11 cellular contexts compared by ENCODE assay signal in the genomic region with DNA sequence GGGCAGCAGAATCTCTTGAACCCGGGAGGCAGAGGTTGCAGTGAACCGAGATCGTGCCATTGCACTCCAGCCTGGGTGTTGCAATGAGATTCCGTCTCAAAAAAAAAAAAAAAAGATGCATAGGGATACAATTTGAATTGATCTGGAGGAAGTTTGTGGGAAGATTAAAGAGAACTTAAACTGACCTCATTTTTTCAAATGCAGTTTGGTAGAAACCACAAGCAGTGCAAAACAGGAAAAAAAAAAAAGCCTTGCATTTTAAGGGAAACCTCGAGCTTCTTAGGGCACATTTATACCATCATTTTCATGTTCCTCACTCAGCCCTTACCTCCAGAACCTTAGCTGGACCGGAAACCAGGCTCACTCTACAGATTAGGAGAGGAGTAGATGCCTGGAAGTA. TPM values are rescaled to one million over a fixed set of nuclear protein-coding genes. Genes with fewer than 3 reads are reported as not detected.
DNase-seq lines count a peak whose midpoint lies in the region; ATAC-seq and TF ChIP-seq lines count a peak whose summit lies in the region.
"Had no signal": no experiment of that assay in that cellular context is flagged by ENCODE, and none has a peak within 500 bp of the region (broad histone marks: within the 10 kb centered on the region; RNA-seq: fewer than 3 reads in every experiment).

No MANE protein-coding gene starts in this region.

- no peak overlapping the region for H2AFZ ChIP-seq in GM23338

- no peak overlapping the region for H3K4me2 ChIP-seq in GM23338

- ATAC-seq in stimulated activated naive CD8-positive, alpha-beta T cell treated with anti-CD3 and anti-CD28 coated beads, Interleukin-15, Interleukin-2, amounts not matched to agents 100 U/mL and 50 U/mL, for 24 hours: no peak
- ATAC-seq in T-helper 17 cell (no peak), upper lobe of right lung (no peak), GM19035 (IDR thresholded peaks at IDR 0.05; ENCODE audit: unreplicated experiment) (no peak), left cardiac atrium (no peak), GM23338 (no peak)
- ATAC-seq: pancreas had no signal

- H3K4me1 ChIP-seq in upper lobe of right lung: peaks cover 33% of the 10 kb centered on the region
- H3K4me1 ChIP-seq in GM23338 (ENCODE audit: insufficient read depth): peaks cover 11% of the 10 kb centered on the region

- H3K4me1 Mint-ChIP-seq in stimulated activated naive CD8-positive, alpha-beta T cell treated with anti-CD3 and anti-CD28 coated beads, Interleukin-15, Interleukin-2, amounts not matched to agents 100 ng/mL and 50 ng/mL, for 24 hours (ENCODE audit: low read depth): peaks cover 55% of the 10 kb centered on the region
- peaks cover 48% of the 10 kb centered on the region for H3K4me1 Mint-ChIP-seq in T-helper 17 cell
- peaks cover 69% of the 10 kb centered on the region for H3K4me1 Mint-ChIP-seq in dendritic cell treated with granulocyte-macrophage colony-stimulating factor and Interleukin-4, amounts not matched to agents 40 ng/mL and 50 ng/mL, for 4 days (ENCODE audit: low read depth)
- H3K4me1 Mint-ChIP-seq in GM23338: peaks cover 8% of the 10 kb centered on the region

- H3K36me3 ChIP-seq in upper lobe of right lung: peaks cover 23% of the 10 kb centered on the region
- H3K36me3 ChIP-seq in GM23338 (ENCODE audit: insufficient read depth): peaks cover 3% of the 10 kb centered on the region; the same call in 1 of the 2 replicates
- H3K36me3 ChIP-seq: pancreas had no signal

- no peak overlapping the region for H3K27ac ChIP-seq in upper lobe of right lung
- H3K27ac ChIP-seq in GM23338 (ENCODE audit: low read depth): no peak overlapping the region
- H3K27ac ChIP-seq: pancreas had no signal

- 0 out of 2 replicates have a peak, but pooled peaks cover 11% of the 10 kb centered on the region for H3F3A ChIP-seq in GM23338 (replicated peaks; ENCODE audit: low read depth)

- intact Hi-C loops in dendritic cell treated with granulocyte-macrophage colony-stimulating factor and Interleukin-4, amounts not matched to agents 40 ng/mL and 50 ng/mL, for 4 days (cut with micrococcal nuclease): no loop called here
- intact Hi-C loops in upper lobe of right lung (cut with DNase I): no loop called here
- intact Hi-C loops in left cardiac atrium (cut with DNase I): no loop called here

- H3K9me3 Mint-ChIP-seq in stimulated activated naive CD8-positive, alpha-beta T cell treated with anti-CD3 and anti-CD28 coated beads, Interleukin-15, Interleukin-2, amounts not matched to agents 100 ng/mL and 50 ng/mL, for 24 hours: no peaks in the 10 kb centered on the region
- H3K9me3 Mint-ChIP-seq in dendritic cell treated with granulocyte-macrophage colony-stimulating factor and Interleukin-4, amounts not matched to agents 40 ng/mL and 50 ng/mL, for 4 days: no peaks in the 10 kb centered on the region
- H3K9me3 Mint-ChIP-seq in GM23338: no peaks in the 10 kb centered on the region; the same call in 2 of the 3 replicates

- DNase-seq in stimulated activated naive CD8-positive, alpha-beta T cell treated with anti-CD3 and anti-CD28 coated beads, Interleukin-15, Interleukin-2, amounts not matched to agents 100 U/mL and 50 U/mL, for 24 hours: no peak
- DNase-seq in T-helper 17 cell (no peak), upper lobe of right lung (no peak), left cardiac atrium (no peak), GM23338 (ENCODE audit: low spot score) (no peak)
- DNase-seq: cortex of kidney, H9, pancreas had no signal

- peak overlapping the region; percentile 3 for H3K4me3 ChIP-seq in upper lobe of right lung
- no peak overlapping the region for H3K4me3 ChIP-seq in GM23338
- H3K4me3 ChIP-seq: pancreas had no signal

- peaks cover 2% of the 10 kb centered on the region; the same call in 1 of the 2 replicates for H4K20me1 ChIP-seq in GM23338 (replicated peaks; ENCODE audit: insufficient read depth)

- H3K27me3 ChIP-seq in upper lobe of right lung (no peaks in the 10 kb centered on the region), GM23338 (ENCODE audit: insufficient read depth) (no peaks in the 10 kb centered on the region)
- H3K27me3 ChIP-seq: pancreas had no signal

- no peak for TF ChIP-seq CTCF in upper lobe of right lung (IDR thresholded peaks at IDR 0.05)
- no peak for TF ChIP-seq CTCF in GM23338 (conservative IDR thresholded peaks at IDR 0.05; ENCODE audit: low read depth in 2 of 2)

- peak overlapping the region; percentile 53 for H3K27ac Mint-ChIP-seq in stimulated activated naive CD8-positive, alpha-beta T cell treated with anti-CD3 and anti-CD28 coated beads, Interleukin-15, Interleukin-2, amounts not matched to agents 100 ng/mL and 50 ng/mL, for 24 hours
- peak overlapping the region; percentile 92 for H3K27ac Mint-ChIP-seq in T-helper 17 cell
- peak overlapping the region; percentile 98 for H3K27ac Mint-ChIP-seq in dendritic cell treated with granulocyte-macrophage colony-stimulating factor and Interleukin-4, amounts not matched to agents 40 ng/mL and 50 ng/mL, for 4 days
- H3K27ac Mint-ChIP-seq in GM23338: no peak overlapping the region
- H3K27ac Mint-ChIP-seq: H9 had no signal

- peak overlapping the region; percentile 54 for H3K4me3 Mint-ChIP-seq in stimulated activated naive CD8-positive, alpha-beta T cell treated with anti-CD3 and anti-CD28 coated beads, Interleukin-15, Interleukin-2, amounts not matched to agents 100 ng/mL and 50 ng/mL, for 24 hours
- H3K4me3 Mint-ChIP-seq in T-helper 17 cell (peak overlapping the region; percentile 91), GM23338 (no peak overlapping the region)
- H3K4me3 Mint-ChIP-seq in dendritic cell treated with granulocyte-macrophage colony-stimulating factor and Interleukin-4, amounts not matched to agents 40 ng/mL and 50 ng/mL, for 4 days: peak overlapping the region; percentile 71
- H3K4me3 Mint-ChIP-seq: H9 had no signal

- H3K36me3 Mint-ChIP-seq in stimulated activated naive CD8-positive, alpha-beta T cell treated with anti-CD3 and anti-CD28 coated beads, Interleukin-15, Interleukin-2, amounts not matched to agents 100 ng/mL and 50 ng/mL, for 24 hours (ENCODE audit: low read depth): peaks cover 5% of the 10 kb centered on the region
- peaks cover 3% of the 10 kb centered on the region for H3K36me3 Mint-ChIP-seq in T-helper 17 cell (ENCODE audit: low read depth)
- H3K36me3 Mint-ChIP-seq in dendritic cell treated with granulocyte-macrophage colony-stimulating factor and Interleukin-4, amounts not matched to agents 40 ng/mL and 50 ng/mL, for 4 days (ENCODE audit: low read depth): peaks cover 51% of the 10 kb centered on the region
- H3K36me3 Mint-ChIP-seq in GM23338 (ENCODE audit: low read depth): peaks cover 21% of the 10 kb centered on the region; the same call in 2 of the 3 replicates

- no peaks in the 10 kb centered on the region for H3K9me2 ChIP-seq in GM23338 (ENCODE audit: insufficient read depth)

- no peaks in the 10 kb centered on the region for H3K27me3 Mint-ChIP-seq in stimulated activated naive CD8-positive, alpha-beta T cell treated with anti-CD3 and anti-CD28 coated beads, Interleukin-15, Interleukin-2, amounts not matched to agents 100 ng/mL and 50 ng/mL, for 24 hours
- H3K27me3 Mint-ChIP-seq in T-helper 17 cell (no peaks in the 10 kb centered on the region), GM23338 (ENCODE audit: insufficient read depth, low read depth, poor library complexity) (peaks cover 11% of the 10 kb centered on the region)
- H3K27me3 Mint-ChIP-seq in dendritic cell treated with granulocyte-macrophage colony-stimulating factor and Interleukin-4, amounts not matched to agents 40 ng/mL and 50 ng/mL, for 4 days: peaks cover 3% of the 10 kb centered on the region

- peaks cover 26% of the 10 kb centered on the region for H3K79me2 ChIP-seq in GM23338 (replicated peaks; ENCODE audit: insufficient read depth)

- H3K9me3 ChIP-seq in T-helper 17 cell (ENCODE audit: control insufficient read depth, low read length, poor library complexity, severe bottlenecking) (no peaks in the 10 kb centered on the region), upper lobe of right lung (no peaks in the 10 kb centered on the region)
- H3K9me3 ChIP-seq: pancreas had no signal

TF ChIP-seq in GM23338, 12 proteins besides CTCF, POLR2A, EP300 and RAD21 (continues in another document):
- TF ChIP-seq, protein P1, sequence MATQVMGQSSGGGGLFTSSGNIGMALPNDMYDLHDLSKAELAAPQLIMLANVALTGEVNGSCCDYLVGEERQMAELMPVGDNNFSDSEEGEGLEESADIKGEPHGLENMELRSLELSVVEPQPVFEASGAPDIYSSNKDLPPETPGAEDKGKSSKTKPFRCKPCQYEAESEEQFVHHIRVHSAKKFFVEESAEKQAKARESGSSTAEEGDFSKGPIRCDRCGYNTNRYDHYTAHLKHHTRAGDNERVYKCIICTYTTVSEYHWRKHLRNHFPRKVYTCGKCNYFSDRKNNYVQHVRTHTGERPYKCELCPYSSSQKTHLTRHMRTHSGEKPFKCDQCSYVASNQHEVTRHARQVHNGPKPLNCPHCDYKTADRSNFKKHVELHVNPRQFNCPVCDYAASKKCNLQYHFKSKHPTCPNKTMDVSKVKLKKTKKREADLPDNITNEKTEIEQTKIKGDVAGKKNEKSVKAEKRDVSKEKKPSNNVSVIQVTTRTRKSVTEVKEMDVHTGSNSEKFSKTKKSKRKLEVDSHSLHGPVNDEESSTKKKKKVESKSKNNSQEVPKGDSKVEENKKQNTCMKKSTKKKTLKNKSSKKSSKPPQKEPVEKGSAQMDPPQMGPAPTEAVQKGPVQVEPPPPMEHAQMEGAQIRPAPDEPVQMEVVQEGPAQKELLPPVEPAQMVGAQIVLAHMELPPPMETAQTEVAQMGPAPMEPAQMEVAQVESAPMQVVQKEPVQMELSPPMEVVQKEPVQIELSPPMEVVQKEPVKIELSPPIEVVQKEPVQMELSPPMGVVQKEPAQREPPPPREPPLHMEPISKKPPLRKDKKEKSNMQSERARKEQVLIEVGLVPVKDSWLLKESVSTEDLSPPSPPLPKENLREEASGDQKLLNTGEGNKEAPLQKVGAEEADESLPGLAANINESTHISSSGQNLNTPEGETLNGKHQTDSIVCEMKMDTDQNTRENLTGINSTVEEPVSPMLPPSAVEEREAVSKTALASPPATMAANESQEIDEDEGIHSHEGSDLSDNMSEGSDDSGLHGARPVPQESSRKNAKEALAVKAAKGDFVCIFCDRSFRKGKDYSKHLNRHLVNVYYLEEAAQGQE (IDR thresholded peaks at IDR 0.05; ENCODE audit: unreplicated experiment): no peak
- TF ChIP-seq ZNF331 (CRISPR knock-in tag; IDR thresholded peaks at IDR 0.05; ENCODE audit: low read depth): no peak

RNA-seq across cellular contexts. Expression of a gene that starts 2.8 kb away (rescaled TPM):
- total RNA-seq in T-helper 17 cell: 10 to 100 TPM; 27.0 to 32.2 TPM
- 12.5 TPM for total RNA-seq in upper lobe of right lung
- 10 to 100 TPM in 1 of 2 donors, 1 to 10 TPM in 1; 9.2 to 11.3 TPM for total RNA-seq in left cardiac atrium
- 19.8 and 21.0 TPM in 2 replicates for total RNA-seq in GM23338 (2014; rRNA removed; shearing (Covaris generic))
- 3.7 and 3.8 TPM in 2 replicates for polyA plus RNA-seq in GM23338 (2016; fragmentation: Nextera tagmentation; extraction: Ambion mirVana)
